In the genomic region with DNA sequence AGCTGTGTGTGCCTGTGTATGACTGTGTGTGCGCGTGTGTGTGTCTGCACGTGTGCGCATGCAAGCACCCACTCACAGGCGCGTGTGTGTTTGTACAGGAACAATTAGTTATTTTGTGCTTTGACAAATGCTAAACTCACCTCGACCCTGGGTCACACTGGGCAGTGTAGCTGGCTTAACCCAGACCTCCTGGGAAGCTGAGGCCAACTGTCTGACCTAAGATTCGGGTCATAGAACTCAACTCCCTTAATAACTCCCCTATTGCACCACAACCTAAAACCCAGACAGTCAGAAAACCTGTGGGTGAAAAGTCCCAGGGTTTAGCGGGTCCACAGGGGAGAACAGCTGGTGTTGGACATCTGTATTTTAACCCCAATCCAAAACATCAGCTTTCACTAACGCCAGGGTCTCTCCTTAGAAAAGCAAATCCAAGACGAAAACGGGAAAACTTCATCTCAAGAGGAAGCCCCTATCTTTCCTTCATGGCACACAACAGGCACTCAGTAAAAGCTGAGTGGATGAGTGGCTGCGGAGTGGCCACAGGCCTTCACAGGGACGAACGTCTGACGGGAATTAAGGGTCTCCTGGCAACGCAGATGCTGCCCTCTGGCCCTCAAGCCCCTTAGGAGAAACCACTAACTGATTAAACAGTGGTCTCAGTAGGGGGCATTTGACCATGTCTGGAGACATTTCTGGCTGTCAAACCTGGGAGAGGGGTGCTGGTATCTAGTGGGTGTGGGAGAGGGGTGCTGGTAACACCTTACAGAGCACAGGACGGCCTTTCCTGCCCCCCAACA, we compare ENCODE assay signal across 19 cellular contexts. TPM values are rescaled to one million over a fixed set of nuclear protein-coding genes. Genes with fewer than 3 reads are reported as not detected.
DNase-seq lines count a peak whose midpoint lies in the region; ATAC-seq and TF ChIP-seq lines count a peak whose summit lies in the region.
"Had no signal": no experiment of that assay in that cellular context is flagged by ENCODE, and none has a peak within 500 bp of the region (broad histone marks: within the 10 kb centered on the region; RNA-seq: fewer than 3 reads in every experiment).

No MANE protein-coding gene starts in this region.

- no peaks in the 10 kb centered on the region for H3K27me3 Mint-ChIP-seq in endodermal cell (ENCODE audit: insufficient read depth)
- H3K27me3 Mint-ChIP-seq in effector memory CD8-positive, alpha-beta T cell, result peaks cover 13 to 75% of the 10 kb centered on the region in 2 donors
- H3K27me3 Mint-ChIP-seq in T-cell, result no peaks in the 10 kb centered on the region

- no peak overlapping the region for H2AFZ ChIP-seq in trophoblast cell (ENCODE audit: insufficient read depth, low read length, poor library complexity)

- H3K23ac ChIP-seq in trophoblast cell (ENCODE audit: low read length), result no peak overlapping the region

- WGBS in endodermal cell (ENCODE audit: insufficient coverage in 1 of 2, insufficient read length in 1 of 2), 2 experiments, result 57 to 87% methylated on average over 7 to 18 of the region's 18 CpGs
- no CpG with 5 or more reads among the region's 18 CpGs for WGBS in trophoblast cell (ENCODE audit: extremely low coverage, insufficient coverage, insufficient read length)

- TF ChIP-seq CTCF in Panc1 (IDR thresholded peaks at IDR 0.05), result no peak
- TF ChIP-seq CTCF in endodermal cell (conservative IDR thresholded peaks at IDR 0.05), result no peak
- TF ChIP-seq CTCF in GM13976 (IDR thresholded peaks at IDR 0.05; ENCODE audit: borderline replicate concordance, control extremely low read depth, extremely low read depth, insufficient read depth, missing control alignments), result no peak

- H3K27ac Mint-ChIP-seq in endodermal cell, result peak overlapping the region; percentile 44
- H3K27ac Mint-ChIP-seq in effector memory CD8-positive, alpha-beta T cell, result peak overlapping the region in 1 of 2 donors; percentile 9
- no peak overlapping the region for H3K27ac Mint-ChIP-seq in T-cell
- H3K27ac Mint-ChIP-seq: activated CD4-positive, alpha-beta T cell treated with anti-CD3 and anti-CD28 coated beads for 36 hours; natural killer cell treated with Interleukin-12 subunit alpha and Interleukin-12 subunit beta and Interleukin-15 and Interleukin-18, amount 100 ng/mL, for 72 hours had no signal

- in situ Hi-C loops in Panc1 (cut with HindIII; ENCODE audit: low pct_unique_long_range_greater_than_20kb, low sequenced_read_pairs) (no loop called here), GM13976 (cut with MboI; ENCODE audit: low sequenced_read_pairs, unreplicated experiment) (no loop called here)

- no peak overlapping the region for H2BK5ac ChIP-seq in trophoblast cell (ENCODE audit: low read depth, low read length, poor library complexity)

- H3K4me3 Mint-ChIP-seq in endodermal cell, result peak overlapping the region; percentile 10
- no peak overlapping the region for H3K4me3 Mint-ChIP-seq in effector memory CD8-positive, alpha-beta T cell
- H3K4me3 Mint-ChIP-seq in T-cell, result no peak overlapping the region
- H3K4me3 Mint-ChIP-seq: activated CD4-positive, alpha-beta T cell treated with anti-CD3 and anti-CD28 coated beads for 36 hours; natural killer cell treated with Interleukin-12 subunit alpha and Interleukin-12 subunit beta and Interleukin-15 and Interleukin-18, amount 100 ng/mL, for 72 hours had no signal

- intact Hi-C loops in Panc1 (cut with micrococcal nuclease; ENCODE audit: unreplicated experiment), result no loop called here

- no peak overlapping the region for H3K14ac ChIP-seq in trophoblast cell (ENCODE audit: low read length)

- no peak overlapping the region for H2BK12ac ChIP-seq in trophoblast cell (ENCODE audit: low read length)

- H3K36me3 Mint-ChIP-seq in endodermal cell (ENCODE audit: low read depth) (peaks cover 7% of the 10 kb centered on the region), T-cell (no peaks in the 10 kb centered on the region)
- H3K36me3 Mint-ChIP-seq in effector memory CD8-positive, alpha-beta T cell (ENCODE audit: insufficient read depth), result peaks cover 25% of the 10 kb centered on the region

- peak overlapping the region in 6 of 11 experiments; percentile 4 to 93 (median 67); a peak in 8 of 22 replicates for H3K9ac ChIP-seq in BLaER1 treated with 17β-estradiol and CSF1 and Interleukin-3, amounts not matched to agents 10 nM and 100 nM
- H3K9ac ChIP-seq in endodermal cell (ENCODE audit: extremely low read depth, low read length, poor library complexity, severe bottlenecking) (no peak overlapping the region), trophoblast cell (ENCODE audit: low read length) (no peak overlapping the region)

- no peaks in the 10 kb centered on the region for H3K9me3 ChIP-seq in BLaER1 treated with 17β-estradiol and CSF1 and Interleukin-3, amounts not matched to agents 10 nM and 100 nM (replicated peaks in 1 of 11)
- H3K9me3 ChIP-seq in Panc1 (ENCODE audit: control insufficient read depth, insufficient read depth, low read depth, low read length), result no peaks in the 10 kb centered on the region
- no peaks in the 10 kb centered on the region for H3K9me3 ChIP-seq in endodermal cell (ENCODE audit: control insufficient read depth, low read length)
- peaks cover 2% of the 10 kb centered on the region for H3K9me3 ChIP-seq in trophoblast cell (ENCODE audit: insufficient read depth, low read depth, low read length)
- H3K9me3 ChIP-seq: HAP-1, lower lobe of right lung, SJSA1 had no signal

- peaks cover 29 to 86% (median 85%) of the 10 kb centered on the region in 10 experiments for H3K4me1 ChIP-seq in BLaER1 treated with 17β-estradiol and CSF1 and Interleukin-3, amounts not matched to agents 10 nM and 100 nM
- peaks cover 74% of the 10 kb centered on the region for H3K4me1 ChIP-seq in Panc1 (ENCODE audit: control insufficient read depth, insufficient read depth, low read length)
- peaks cover 33% of the 10 kb centered on the region for H3K4me1 ChIP-seq in endodermal cell (ENCODE audit: control insufficient read depth, insufficient read depth, low read length)
- peaks cover 19% of the 10 kb centered on the region in 2 experiments for H3K4me1 ChIP-seq in trophoblast cell (ENCODE audit: control insufficient read depth in 1 of 2, insufficient read depth in 2 of 2, low read length in 2 of 2)
- H3K4me1 ChIP-seq: HAP-1 had no signal

- peaks cover 47% of the 10 kb centered on the region for H3K79me2 ChIP-seq in trophoblast cell (ENCODE audit: control insufficient read depth, insufficient read depth, low read length, poor library complexity)

- POLR2A ChIA-PET in Panc1 (lab: Charles Lee) (no interaction called here), T-cell (lab: Charles Lee) (interaction anchor here in 1 of 2 donors (0.7 kb wide), 1 partner anchor 77 kb away, joined by 4 read pairs; no protein-coding TSS in a partner anchor)

- H4K12ac ChIP-seq in trophoblast cell (ENCODE audit: low read depth, low read length), result no peak overlapping the region

- peak overlapping the region; percentile 80 for H3K4ac ChIP-seq in trophoblast cell (ENCODE audit: low read depth, low read length)

- peaks cover 0 to 85% (median 0%) of the 10 kb centered on the region in 11 experiments; a peak in 8 of 22 replicates for H3K27me3 ChIP-seq in BLaER1 treated with 17β-estradiol and CSF1 and Interleukin-3, amounts not matched to agents 10 nM and 100 nM
- H3K27me3 ChIP-seq in Panc1 (ENCODE audit: control insufficient read depth, insufficient read depth, low read length) (no peaks in the 10 kb centered on the region), endodermal cell (ENCODE audit: control insufficient read depth, insufficient read depth, low read length, poor library complexity, severe bottlenecking) (no peaks in the 10 kb centered on the region), trophoblast cell (ENCODE audit: insufficient read depth, low read length) (no peaks in the 10 kb centered on the region)
- H3K27me3 ChIP-seq: SJSA1 had no signal

- H3K79me1 ChIP-seq in trophoblast cell (ENCODE audit: low read length), result peaks cover 13% of the 10 kb centered on the region

- H3K36me3 ChIP-seq in BLaER1 treated with 17β-estradiol and CSF1 and Interleukin-3, amounts not matched to agents 10 nM and 100 nM, result peaks cover 0 to 3% (median 0%) of the 10 kb centered on the region in 11 experiments; a peak in 2 of 22 replicates
- H3K36me3 ChIP-seq in Panc1 (ENCODE audit: control insufficient read depth, insufficient read depth, low read length) (no peaks in the 10 kb centered on the region), endodermal cell (ENCODE audit: control insufficient read depth, insufficient read depth, low read length) (peaks cover 65% of the 10 kb centered on the region), trophoblast cell (ENCODE audit: control insufficient read depth in 1 of 2, insufficient read depth in 2 of 2, low read length in 2 of 2) (peaks cover 39 to 43% of the 10 kb centered on the region in 2 experiments)
- H3K36me3 ChIP-seq: HAP-1, lower lobe of right lung, SJSA1 had no signal

- H3K27ac ChIP-seq in BLaER1 treated with 17β-estradiol and CSF1 and Interleukin-3, amounts not matched to agents 10 nM and 100 nM, result peak overlapping the region in 3 of 11 experiments; percentile 49 to 89 (median 60); a peak in 5 of 22 replicates
- H3K27ac ChIP-seq in Panc1 (ENCODE audit: low read length) (peak overlapping the region; percentile 90), endodermal cell (ENCODE audit: low read depth, low read length) (peak overlapping the region; percentile 67), trophoblast cell (ENCODE audit: low read depth, low read length) (no peak overlapping the region)
- H3K27ac ChIP-seq: lower lobe of right lung, SJSA1 had no signal

- no TSS peak for BruUV-seq in Panc1 (replicated peaks; lab: Mats Ljungman, UMichigan)

- no peak overlapping the region for H2BK120ac ChIP-seq in trophoblast cell (ENCODE audit: insufficient read depth, low read length, poor library complexity)

- H3K4me1 Mint-ChIP-seq in endodermal cell (peaks cover 50% of the 10 kb centered on the region), T-cell (peaks cover 17 to 43% (median 31%) of the 10 kb centered on the region in 3 donors)
- peaks cover 6 to 7% of the 10 kb centered on the region in 2 donors for H3K4me1 Mint-ChIP-seq in effector memory CD8-positive, alpha-beta T cell (ENCODE audit: low read depth in 2 of 2)

- no peak for DNase-seq in Panc1 (ENCODE audit: low read depth, low spot score)
- no peak for DNase-seq in endodermal cell
- DNase-seq in trophoblast cell, result no peak
- DNase-seq in effector memory CD8-positive, alpha-beta T cell, result no peak
- no peak for DNase-seq in NCI-H2196 (lab: John Stamatoyannopoulos, UW; ENCODE audit: unreplicated experiment)
- DNase-seq in T-cell, result no peak
- DNase-seq in GM13976 (ENCODE audit: low spot score), result no peak
- DNase-seq: activated CD4-positive, alpha-beta T cell treated with anti-CD3 and anti-CD28 coated beads for 36 hours; activated naive CD4-positive, alpha-beta T cell treated with anti-CD3 and anti-CD28 coated beads, Interleukin-2, amount 50 U/mL, for 16 hours; DMS 273 treated with DMSO at 0.1 percent for 48 hours; foreskin melanocyte; Kasumi-1; lower lobe of right lung; NCI-H446 treated with DMSO at 0.1 percent for 48 hours; T1000 had no signal

- no peak overlapping the region for H2AK5ac ChIP-seq in trophoblast cell (ENCODE audit: low read length)

- CTCF ChIA-PET in Panc1 (lab: Charles Lee) (no interaction called here), T-cell (lab: Charles Lee) (no interaction called here)

- H4K8ac ChIP-seq in trophoblast cell (ENCODE audit: low read depth, low read length), result no peak overlapping the region

- peaks cover 4 to 90% (median 83%) of the 10 kb centered on the region in 11 experiments; a peak in 20 of 22 replicates for H4K20me1 ChIP-seq in BLaER1 treated with 17β-estradiol and CSF1 and Interleukin-3, amounts not matched to agents 10 nM and 100 nM

- peak overlapping the region in 9 of 11 experiments; percentile 81 to 98 (median 92); a peak in 18 of 22 replicates for H3K4me2 ChIP-seq in BLaER1 treated with 17β-estradiol and CSF1 and Interleukin-3, amounts not matched to agents 10 nM and 100 nM
- H3K4me2 ChIP-seq in trophoblast cell (ENCODE audit: low read length), result no peak overlapping the region

- H3K4me3 ChIP-seq in BLaER1 treated with 17β-estradiol and CSF1 and Interleukin-3, amounts not matched to agents 10 nM and 100 nM, result peak overlapping the region in 1 of 10 experiments; percentile 12; a peak in 3 of 20 replicates
- H3K4me3 ChIP-seq in Panc1 (ENCODE audit: low read depth in 2 of 2, low read length in 2 of 2), result peak overlapping the region in 1 of 2 experiments; percentile 74; a peak in 2 of 4 replicates
- peak overlapping the region; percentile 96 for H3K4me3 ChIP-seq in endodermal cell (ENCODE audit: low read length)
- H3K4me3 ChIP-seq in trophoblast cell (ENCODE audit: low read depth, low read length), result no peak overlapping the region
- H3K4me3 ChIP-seq: HAP-1, lower lobe of right lung, SJSA1 had no signal

- no peak overlapping the region for H4K91ac ChIP-seq in trophoblast cell (ENCODE audit: low read depth, low read length)

- H3K9me3 Mint-ChIP-seq in endodermal cell, result no peaks in the 10 kb centered on the region
- no peaks in the 10 kb centered on the region for H3K9me3 Mint-ChIP-seq in effector memory CD8-positive, alpha-beta T cell
- H3K9me3 Mint-ChIP-seq in T-cell, result no peaks in the 10 kb centered on the region
- H3K9me3 Mint-ChIP-seq: natural killer cell treated with Interleukin-12 subunit alpha and Interleukin-12 subunit beta and Interleukin-15 and Interleukin-18, amount 100 ng/mL, for 72 hours had no signal

- no peak overlapping the region for H3K18ac ChIP-seq in trophoblast cell (ENCODE audit: low read length)

- ATAC-seq in Panc1 (no peak), T-cell (replicated peaks in 1 of 4) (no peak)
- no peak for ATAC-seq in effector memory CD8-positive, alpha-beta T cell (replicated peaks)
- ATAC-seq: activated CD4-positive, alpha-beta T cell treated with anti-CD3 and anti-CD28 coated beads for 36 hours; lower lobe of right lung; natural killer cell treated with Interleukin-12 subunit alpha and Interleukin-12 subunit beta and Interleukin-15 and Interleukin-18, amount 100 ng/mL, for 72 hours had no signal

RNA-seq across cellular contexts. Expression of gene PMEPA1, which starts 4.5 kb away (rescaled TPM):
- total RNA-seq in Panc1 (2021; ENCODE audit: unreplicated experiment) (89.8 TPM), endodermal cell (10 to 100 TPM; 18.8 to 37.4 TPM), T-cell (10 to 100 TPM in 3 of 5 donors, 1 to 10 TPM in 2; 6.0 to 30.4 (median 21.7) TPM)
- 103 TPM for polyA plus RNA-seq in Panc1 (2012; ENCODE audit: insufficient read length)
- 56.8 TPM for polyA plus RNA-seq in endodermal cell (2013, experiment 1 of 2)
- polyA plus RNA-seq in endodermal cell (2013, experiment 2 of 2), result 65.5 TPM
- polyA plus RNA-seq in trophoblast cell (2013), result 43.9 and 46.9 TPM in 2 replicates

Comparison
In these comparisons a context has a peak if more than half of its experiments do, and no peak if none do; other contexts are left out.
1. H3K9ac ChIP-seq: peak in BLaER1 treated with 17β-estradiol and CSF1 and Interleukin-3, amounts not matched to agents 10 nM and 100 nM (6 of 11); none in endodermal cell (single experiment) and trophoblast cell (single experiment).